Comparison of ENCODE assay signal across 15 cellular contexts in genomic region chr17:78797691-78798585, GRCh38. TPM values are rescaled to one million over a fixed set of nuclear protein-coding genes. Genes with fewer than 3 reads are reported as not detected.
A peak's percentile ranks its signal among the peaks of the same experiment; 100 is the strongest.
DNase-seq lines count a peak whose midpoint lies in the region; ATAC-seq and TF ChIP-seq lines count a peak whose summit lies in the region.
"Had no signal": no experiment of that assay in that cellular context is flagged by ENCODE, and none has a peak within 500 bp of the region (broad histone marks: within the 10 kb centered on the region; RNA-seq: fewer than 3 reads in every experiment).

No MANE protein-coding gene starts in this region.

- peak overlapping the region; percentile 97 for H3K27ac Mint-ChIP-seq in CD4-positive, alpha-beta T cell
- H3K27ac Mint-ChIP-seq in activated naive CD4-positive, alpha-beta T cell treated with anti-CD3 and anti-CD28 coated beads, Interleukin-2, amount 50 U/mL, for 72 hours: peak overlapping the region; percentile 45 to 73
- H3K27ac Mint-ChIP-seq: mesothelial cell of epicardium had no signal

- peak overlapping the region; percentile 30 for H3K4me3 Mint-ChIP-seq in CD4-positive, alpha-beta T cell
- H3K4me3 Mint-ChIP-seq: B cell, mesothelial cell of epicardium had no signal

- H3K18ac ChIP-seq in mesenchymal stem cell (ENCODE audit: low read depth in 1 of 2, low read length in 2 of 2) (no peak overlapping the region), trophoblast cell (ENCODE audit: low read length) (no peak overlapping the region)

- no peaks in the 10 kb centered on the region for H3K27me3 Mint-ChIP-seq in CD4-positive, alpha-beta T cell
- H3K27me3 Mint-ChIP-seq: B cell had no signal

- H2BK120ac ChIP-seq in mesenchymal stem cell (ENCODE audit: low read depth, low read length): no peak overlapping the region
- no peak overlapping the region for H2BK120ac ChIP-seq in trophoblast cell (ENCODE audit: insufficient read depth, low read length, poor library complexity)

- ATAC-seq in CD4-positive, alpha-beta T cell (ENCODE audit: poor library complexity): no peak
- ATAC-seq in activated naive CD4-positive, alpha-beta T cell treated with anti-CD3 and anti-CD28 coated beads, Interleukin-2, amount 50 U/mL, for 72 hours: no peak
- peak; percentile 7 to 9 for ATAC-seq in lower lobe of right lung

- H3K9me3 ChIP-seq in BLaER1 (no peaks in the 10 kb centered on the region), lower lobe of right lung (no peaks in the 10 kb centered on the region), mesenchymal stem cell (ENCODE audit: control insufficient read depth, low read length) (no peaks in the 10 kb centered on the region), trophoblast cell (ENCODE audit: insufficient read depth, low read depth, low read length) (no peaks in the 10 kb centered on the region), spleen (no peaks in the 10 kb centered on the region)
- H3K9me3 ChIP-seq in CD4-positive, alpha-beta T cell (ENCODE audit: control insufficient read depth, low read length): no peaks in the 10 kb centered on the region

- no peak overlapping the region for H2BK12ac ChIP-seq in mesenchymal stem cell (ENCODE audit: low read length in 2 of 2)
- no peak overlapping the region for H2BK12ac ChIP-seq in trophoblast cell (ENCODE audit: low read length)

- no peak overlapping the region for H2AFZ ChIP-seq in mesenchymal stem cell (ENCODE audit: low read depth, low read length)
- H2AFZ ChIP-seq in trophoblast cell (ENCODE audit: insufficient read depth, low read length, poor library complexity): no peak overlapping the region

- H3K9ac ChIP-seq in BLaER1 (0 out of 2 replicates have a peak overlapping the region, but pooled peaks have one; percentile 42), mesenchymal stem cell (ENCODE audit: low read length) (no peak overlapping the region), trophoblast cell (ENCODE audit: low read length) (no peak overlapping the region)
- H3K9ac ChIP-seq: KMS-11 had no signal

- no peak overlapping the region for H3K4ac ChIP-seq in mesenchymal stem cell (ENCODE audit: low read depth in 1 of 2, low read length in 2 of 2)
- no peak overlapping the region for H3K4ac ChIP-seq in trophoblast cell (ENCODE audit: low read depth, low read length)

- no peak overlapping the region for H4K12ac ChIP-seq in trophoblast cell (ENCODE audit: low read depth, low read length)

- CTCF ChIA-PET in CD4-positive, alpha-beta T cell (lab: Charles Lee): interaction anchor here (1.3 to 1.6 kb wide), 3 partner anchors 9 to 19 kb away, joined by 4 to 5 read pairs (median 4); no protein-coding TSS in a partner anchor

- H2BK15ac ChIP-seq in mesenchymal stem cell (ENCODE audit: low read depth, poor library complexity, severe bottlenecking): no peak overlapping the region

- H4K91ac ChIP-seq in mesenchymal stem cell (ENCODE audit: low read length): no peak overlapping the region
- H4K91ac ChIP-seq in trophoblast cell (ENCODE audit: low read depth, low read length): no peak overlapping the region

- TF ChIP-seq POLR2A in spleen (IDR thresholded peaks at IDR 0.05): no peak

- peak overlapping the region; percentile 80 for H3K4me2 ChIP-seq in BLaER1
- H3K4me2 ChIP-seq in mesenchymal stem cell (ENCODE audit: low read length, poor library complexity, severe bottlenecking): no peak overlapping the region
- no peak overlapping the region for H3K4me2 ChIP-seq in trophoblast cell (ENCODE audit: low read length)
- H3K4me2 ChIP-seq: KMS-11 had no signal

- H3K4me3 ChIP-seq in BLaER1 (no peak overlapping the region), lower lobe of right lung (no peak overlapping the region), mesenchymal stem cell (ENCODE audit: insufficient read depth in 1 of 2, low read depth in 1 of 2, low read length in 2 of 2) (no peak overlapping the region), trophoblast cell (ENCODE audit: low read depth, low read length) (no peak overlapping the region), spleen (no peak overlapping the region)
- H3K4me3 ChIP-seq: skin epidermis had no signal

- intact Hi-C loops in CD4-positive, alpha-beta T cell (cut with DNase I, micrococcal nuclease): loop anchor here in 1 of 2 experiments (2.0 kb wide), 1 partner anchor 89 kb away; no protein-coding TSS in a partner anchor
- intact Hi-C loops in lower lobe of right lung (cut with DNase I) (no loop called here), spleen (cut with DNase I; ENCODE audit: low total_unique reads) (loop anchor here (5.0 kb wide), 1 partner anchor 301 kb away; no protein-coding TSS in a partner anchor)

- no peak overlapping the region for H2AK5ac ChIP-seq in mesenchymal stem cell (ENCODE audit: low read length, severe bottlenecking)
- H2AK5ac ChIP-seq in trophoblast cell (ENCODE audit: low read length): no peak overlapping the region

- H3K23ac ChIP-seq in mesenchymal stem cell (ENCODE audit: low read length in 2 of 2): no peak overlapping the region
- no peak overlapping the region for H3K23ac ChIP-seq in trophoblast cell (ENCODE audit: low read length)

- H4K8ac ChIP-seq in mesenchymal stem cell (ENCODE audit: low read length) (no peak overlapping the region), trophoblast cell (ENCODE audit: low read depth, low read length) (no peak overlapping the region)

- peaks cover 67% of the 10 kb centered on the region for H4K20me1 ChIP-seq in BLaER1

- peaks cover 80% of the 10 kb centered on the region for H3K36me3 ChIP-seq in BLaER1
- peaks cover 92% of the 10 kb centered on the region for H3K36me3 ChIP-seq in lower lobe of right lung
- H3K36me3 ChIP-seq in mesenchymal stem cell (ENCODE audit: control insufficient read depth in 1 of 2, insufficient read depth in 2 of 2, low read depth in 1 of 2, low read length in 2 of 2): peaks cover 88 to 91% of the 10 kb centered on the region in 2 experiments
- H3K36me3 ChIP-seq in trophoblast cell (ENCODE audit: control insufficient read depth in 1 of 2, insufficient read depth in 2 of 2, low read length in 2 of 2): peaks cover 53 to 70% of the 10 kb centered on the region in 2 experiments
- peaks cover 7 to 99% (median 64%) of the 10 kb centered on the region in 6 donors for H3K36me3 ChIP-seq in spleen

- H3K14ac ChIP-seq in mesenchymal stem cell (ENCODE audit: low read length in 2 of 2) (peak overlapping the region in 1 of 2 experiments; percentile 22), trophoblast cell (ENCODE audit: low read length) (no peak overlapping the region)

- no peak for TF ChIP-seq CTCF in CD4-positive, alpha-beta T cell (IDR thresholded peaks at IDR 0.05)
- no peak for TF ChIP-seq CTCF in lower lobe of right lung (IDR thresholded peaks at IDR 0.05)
- no peak for TF ChIP-seq CTCF in spleen (IDR thresholded peaks at IDR 0.05 in 8 of 11, conservative IDR thresholded peaks at IDR 0.05 in 3 of 11)

- H3K4me1 ChIP-seq in BLaER1 (peaks cover 84% of the 10 kb centered on the region), lower lobe of right lung (peaks cover 22% of the 10 kb centered on the region), mesenchymal stem cell (ENCODE audit: control insufficient read depth, insufficient read depth, low read depth, low read length) (peaks cover 2% of the 10 kb centered on the region), trophoblast cell (ENCODE audit: control insufficient read depth in 1 of 2, insufficient read depth in 2 of 2, low read length in 2 of 2) (peaks cover 0 to 8% of the 10 kb centered on the region in 2 experiments), spleen (peaks cover 0 to 41% (median 12%) of the 10 kb centered on the region in 6 donors)

- 95% methylated on average over 28 of the region's 28 CpGs for WGBS in mesenchymal stem cell
- 100% methylated on average over 4 of the region's 28 CpGs for WGBS in trophoblast cell (ENCODE audit: extremely low coverage, insufficient coverage, insufficient read length)
- 86 to 95% (median 89%) methylated on average over 24 to 28 of the region's 28 CpGs for WGBS in spleen, 5 donors

- peaks cover 95% of the 10 kb centered on the region for H3K36me3 Mint-ChIP-seq in CD4-positive, alpha-beta T cell (ENCODE audit: low read depth)
- peaks cover 9 to 35% of the 10 kb centered on the region in 2 donors for H3K36me3 Mint-ChIP-seq in activated naive CD4-positive, alpha-beta T cell treated with anti-CD3 and anti-CD28 coated beads, Interleukin-2, amount 50 U/mL, for 72 hours

- peak overlapping the region; percentile 62; the same call in 1 of the 2 replicates for H3K27ac ChIP-seq in BLaER1
- no peak overlapping the region for H3K27ac ChIP-seq in CD4-positive, alpha-beta T cell (ENCODE audit: low read depth, low read length)
- H3K27ac ChIP-seq in lower lobe of right lung: no peak overlapping the region
- no peak overlapping the region for H3K27ac ChIP-seq in mesenchymal stem cell (ENCODE audit: low read length, poor library complexity, severe bottlenecking)
- H3K27ac ChIP-seq in trophoblast cell (ENCODE audit: low read depth, low read length): no peak overlapping the region
- no peak overlapping the region for H3K27ac ChIP-seq in spleen
- H3K27ac ChIP-seq: KMS-11 had no signal

- H2BK5ac ChIP-seq in mesenchymal stem cell (ENCODE audit: low read depth, low read length, poor library complexity, severe bottlenecking) (no peak overlapping the region), trophoblast cell (ENCODE audit: low read depth, low read length, poor library complexity) (no peak overlapping the region)

- no peaks in the 10 kb centered on the region for H3K9me3 Mint-ChIP-seq in CD4-positive, alpha-beta T cell
- H3K9me3 Mint-ChIP-seq in activated naive CD4-positive, alpha-beta T cell treated with anti-CD3 and anti-CD28 coated beads, Interleukin-2, amount 50 U/mL, for 72 hours: no peaks in the 10 kb centered on the region
- H3K9me3 Mint-ChIP-seq: mesothelial cell of epicardium had no signal

- H3K4me1 Mint-ChIP-seq in CD4-positive, alpha-beta T cell (ENCODE audit: low read depth): peaks cover 77% of the 10 kb centered on the region

- POLR2A ChIA-PET in CD4-positive, alpha-beta T cell (lab: Charles Lee): interaction anchor here (2.5 to 4.6 kb wide), 2 partner anchors 8 to 12 kb away, joined by 10 to 23 read pairs; no protein-coding TSS in a partner anchor

- peaks cover 35% of the 10 kb centered on the region for H3K79me1 ChIP-seq in mesenchymal stem cell (replicated peaks; ENCODE audit: low read length, poor library complexity, severe bottlenecking)
- H3K79me1 ChIP-seq in trophoblast cell (ENCODE audit: low read length): no peaks in the 10 kb centered on the region

- no peaks in the 10 kb centered on the region for H3K79me2 ChIP-seq in trophoblast cell (ENCODE audit: control insufficient read depth, insufficient read depth, low read length, poor library complexity)

- H3K27me3 ChIP-seq in BLaER1 (no peaks in the 10 kb centered on the region), lower lobe of right lung (ENCODE audit: low read depth) (no peaks in the 10 kb centered on the region), mesenchymal stem cell (ENCODE audit: control insufficient read depth in 1 of 2, insufficient read depth in 1 of 2, low read length in 2 of 2) (no peaks in the 10 kb centered on the region), trophoblast cell (ENCODE audit: insufficient read depth, low read length) (no peaks in the 10 kb centered on the region), spleen (replicated peaks in 1 of 7) (no peaks in the 10 kb centered on the region)
- no peaks in the 10 kb centered on the region for H3K27me3 ChIP-seq in CD4-positive, alpha-beta T cell (ENCODE audit: control insufficient read depth, insufficient read depth, low read length)

- no peak for DNase-seq in CD4-positive, alpha-beta T cell
- no peak for DNase-seq in activated naive CD4-positive, alpha-beta T cell treated with anti-CD3 and anti-CD28 coated beads, Interleukin-2, amount 50 U/mL, for 72 hours (ENCODE audit: low spot score in 2 of 2)
- DNase-seq in lower lobe of right lung: peak; percentile 37
- DNase-seq in mesenchymal stem cell: no peak
- no peak for DNase-seq in dermis blood vessel endothelial cell
- no peak for DNase-seq in trophoblast cell
- DNase-seq in spleen: no peak
- DNase-seq: DND-41, HCEC 1CT, NCI-H2227 treated with DMSO at 0.1 percent for 48 hours had no signal

RNA-seq across cellular contexts. Expression of gene CYTH1, which starts 15.9 kb away (rescaled TPM):
- total RNA-seq in CD4-positive, alpha-beta T cell: 100 to 1,000 TPM; 521 to 525 TPM
- 100 to 1,000 TPM in 1 of 2 donors, 10 to 100 TPM in 1; 82.6 to 148 TPM for total RNA-seq in activated naive CD4-positive, alpha-beta T cell treated with anti-CD3 and anti-CD28 coated beads, Interleukin-2, amount 50 U/mL, for 72 hours
- total RNA-seq in lower lobe of right lung: 110 TPM
- polyA plus RNA-seq in mesenchymal stem cell (2013, experiment 1 of 2): 15.0 TPM
- polyA plus RNA-seq in mesenchymal stem cell (2013, experiment 2 of 2): 14.3 TPM
- total RNA-seq in dermis blood vessel endothelial cell: 50.6 and 51.4 TPM in 2 replicates
- 16.7 and 17.1 TPM in 2 replicates for polyA plus RNA-seq in trophoblast cell (2013)
- total RNA-seq in spleen: 100 to 1,000 TPM; 119 to 169 (median 138) TPM
- polyA plus RNA-seq in spleen: 100 to 1,000 TPM in 1 of 3 donors, 10 to 100 TPM in 2; 66.9 to 102 (median 79.4) TPM

RNA-seq across cellular contexts. Expression of gene USP36, which starts 42.7 kb away (rescaled TPM):
- total RNA-seq in CD4-positive, alpha-beta T cell: 100 to 1,000 TPM; 489 to 494 TPM
- 10 to 100 TPM; 82.2 to 88.1 TPM for total RNA-seq in activated naive CD4-positive, alpha-beta T cell treated with anti-CD3 and anti-CD28 coated beads, Interleukin-2, amount 50 U/mL, for 72 hours
- total RNA-seq in lower lobe of right lung (58.6 TPM), dermis blood vessel endothelial cell (22.8 and 24.7 TPM in 2 replicates), spleen (10 to 100 TPM; 38.0 to 95.0 (median 60.1) TPM)
- 31.5 TPM for polyA plus RNA-seq in mesenchymal stem cell (2013, experiment 1 of 2)
- polyA plus RNA-seq in mesenchymal stem cell (2013, experiment 2 of 2): 30.8 TPM
- 21.5 and 22.0 TPM in 2 replicates for polyA plus RNA-seq in trophoblast cell (2013)
- 10 to 100 TPM; 13.4 to 26.1 (median 25.0) TPM for polyA plus RNA-seq in spleen

Comparison
In these comparisons a context has a peak if more than half of its experiments do, and no peak if none do; other contexts are left out.
1. ATAC-seq: peak in lower lobe of right lung (2 of 2); none in CD4-positive, alpha-beta T cell (single experiment) and activated naive CD4-positive, alpha-beta T cell treated with anti-CD3 and anti-CD28 coated beads, Interleukin-2, amount 50 U/mL, for 72 hours (0 of 2).